1 cellular context compared by ENCODE assay signal in genomic region chr11:111724615-111725129, GRCh38.
TF ChIP-seq lines count a peak whose summit lies in the region.

No MANE protein-coding gene starts in this region.

TF ChIP-seq in GM23338, 12 proteins besides CTCF, POLR2A, EP300 and RAD21 (continued from another document):
- TF ChIP-seq EZH2 (IDR thresholded peaks at IDR 0.05; ENCODE audit: low read depth, unreplicated experiment) = no peak
- TF ChIP-seq ZNF331 (CRISPR knock-in tag; IDR thresholded peaks at IDR 0.05; ENCODE audit: low read depth) = no peak
- no peak for TF ChIP-seq CREB1 (CRISPR knock-in tag; IDR thresholded peaks at IDR 0.05; ENCODE audit: low read depth)
- TF ChIP-seq ETS1 (IDR thresholded peaks at IDR 0.05) = no peak
- TF ChIP-seq REST (IDR thresholded peaks at IDR 0.05; ENCODE audit: unreplicated experiment) = no peak
- TF ChIP-seq EZH2phosphoT487 (IDR thresholded peaks at IDR 0.05; ENCODE audit: unreplicated experiment) = no peak
